Comparison of ENCODE assay signal across 12 cellular contexts in the genomic region with DNA sequence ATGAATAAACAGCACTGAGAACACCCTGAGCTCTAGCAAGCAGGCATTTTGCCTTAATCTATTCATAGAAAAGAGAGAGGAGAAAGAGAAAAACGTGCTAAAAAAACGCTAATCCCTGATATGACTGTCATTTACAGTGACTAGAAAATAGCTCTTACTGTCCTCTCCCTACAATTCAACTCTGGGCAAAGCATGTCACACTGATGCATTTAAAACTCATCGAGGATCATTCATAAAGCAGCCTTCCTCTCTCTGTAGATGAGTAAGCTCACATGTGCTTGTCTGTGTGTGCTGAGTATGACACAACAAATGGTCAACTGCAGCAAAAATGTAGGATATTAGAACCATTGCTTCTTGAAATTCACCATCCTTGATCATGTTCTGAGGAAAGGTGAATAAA.
"Had no signal": no experiment of that assay in that cellular context is flagged by ENCODE, and none has a peak within 500 bp of the region (broad histone marks: within the 10 kb centered on the region; RNA-seq: fewer than 3 reads in every experiment).

No MANE protein-coding gene starts in this region.

- H3K27me3 ChIP-seq: adrenal gland, right lobe of liver, stomach had no signal

- H3K4me1 ChIP-seq: adrenal gland, psoas muscle, right lobe of liver, stomach had no signal

- DNase-seq: activated CD4-positive, alpha-beta T cell treated with anti-CD3 and anti-CD28 coated beads, Interleukin-2, amount 50 U/mL, for 4 hours; activated CD4-positive, CD25-positive, alpha-beta regulatory T cell treated with anti-CD3 and anti-CD28 coated beads, Interleukin-2, amount 50 U/mL, for 72 hours; activated naive CD4-positive, alpha-beta T cell treated with anti-CD3 and anti-CD28 coated beads, Interleukin-2, amount 50 U/mL, for 16 hours; activated T-cell treated with anti-CD3 and anti-CD28 coated beads, Interleukin-2, amount 50 U/mL, for 24 hours; adrenal gland; occipital lobe; psoas muscle; right lobe of liver; stomach; T-helper 1 cell; T1000 had no signal

- H3K4me3 Mint-ChIP-seq: activated T-cell treated with anti-CD3 and anti-CD28 coated beads, Interleukin-2, amount 50 U/mL, for 24 hours; nephron had no signal

- H3K4me3 ChIP-seq: adrenal gland, psoas muscle, right lobe of liver, stomach had no signal

- H3K9me3 Mint-ChIP-seq: activated T-cell treated with anti-CD3 and anti-CD28 coated beads, Interleukin-2, amount 50 U/mL, for 24 hours; nephron had no signal

- ATAC-seq: psoas muscle, right lobe of liver had no signal

- H3K36me3 ChIP-seq: adrenal gland, right lobe of liver, stomach had no signal

- H3K27ac Mint-ChIP-seq: activated T-cell treated with anti-CD3 and anti-CD28 coated beads, Interleukin-2, amount 50 U/mL, for 24 hours; nephron had no signal

- H3K9me3 ChIP-seq: adrenal gland, psoas muscle, right lobe of liver, stomach had no signal

- H3K4me1 Mint-ChIP-seq: nephron had no signal

- H3K27ac ChIP-seq: adrenal gland, psoas muscle, right lobe of liver, stomach had no signal
